Comparison of ENCODE assay signal across 1 cellular context in genomic region chr1:22342734-22343191, GRCh38.
A peak's percentile ranks its signal among the peaks of the same experiment; 100 is the strongest.
TF ChIP-seq lines count a peak whose summit lies in the region.

No MANE protein-coding gene starts in this region.

TF ChIP-seq in HEK293, 187 proteins besides CTCF, POLR2A, EP300 and RAD21 (continued from another document):
- TF ChIP-seq REST (tag by site-specific recombination; IDR thresholded peaks at IDR 0.05), result no peak
- 0 out of 2 replicates have a peak, but pooled peaks have one; percentile 70 for TF ChIP-seq PRDM2 (tag by site-specific recombination; IDR thresholded peaks at IDR 0.05; ENCODE audit: borderline replicate concordance)
- 0 out of 2 replicates have a peak, but pooled peaks have one; percentile 31 for TF ChIP-seq GLIS2 (tag by site-specific recombination; IDR thresholded peaks at IDR 0.05)
- TF ChIP-seq ZIC2 (tag by site-specific recombination; IDR thresholded peaks at IDR 0.05), result peak; percentile 62; the same call in 1 of the 2 replicates
- no peak for TF ChIP-seq ZFP69B (tag by site-specific recombination; IDR thresholded peaks at IDR 0.05)
